Comparison of ENCODE assay signal across 12 cellular contexts in the genomic region with DNA sequence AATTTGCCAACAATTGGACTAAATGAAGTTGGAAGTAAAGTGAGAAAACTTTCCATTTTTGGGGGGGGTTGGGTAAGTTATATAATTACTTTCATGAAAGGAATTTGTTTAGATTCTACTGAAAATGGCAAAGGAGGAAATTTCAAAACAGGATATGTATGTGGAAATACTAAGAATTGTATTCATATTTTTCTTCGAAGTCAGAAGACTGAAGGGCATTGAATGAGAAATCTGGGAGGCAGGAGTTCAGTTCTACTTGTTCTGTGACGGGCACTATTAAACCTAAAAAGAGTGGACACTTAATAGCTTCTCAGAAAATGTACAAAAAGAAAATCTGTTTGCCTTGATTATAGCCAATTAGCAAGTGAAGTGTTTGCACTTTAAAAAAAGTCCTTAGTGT.
A peak's percentile ranks its signal among the peaks of the same experiment; 100 is the strongest.
DNase-seq lines count a peak whose midpoint lies in the region; TF ChIP-seq lines count a peak whose summit lies in the region.
"Had no signal": no experiment of that assay in that cellular context is flagged by ENCODE, and none has a peak within 500 bp of the region (broad histone marks: within the 10 kb centered on the region; RNA-seq: fewer than 3 reads in every experiment).

No MANE protein-coding gene starts in this region.

- H3K36me3 Mint-ChIP-seq in H9 (ENCODE audit: insufficient read depth in 1 of 3, low read depth in 3 of 3) (no peaks in the 10 kb centered on the region; a peak in 1 of 7 replicates), mesothelial cell of epicardium (no peaks in the 10 kb centered on the region)

- H3K9me3 ChIP-seq in H9 (ENCODE audit: control insufficient read depth, low read depth, low read length), result no peaks in the 10 kb centered on the region
- H3K9me3 ChIP-seq: psoas muscle had no signal

- CTCF ChIA-PET in BJ (lab: Yijun Ruan, JAX), result interaction anchor here (1.0 kb wide), 1 partner anchor 11 kb away, joined by 5 read pairs; no protein-coding TSS in a partner anchor

- no peaks in the 10 kb centered on the region for H3K79me1 ChIP-seq in H9 (ENCODE audit: insufficient read depth, low read depth, low read length, poor library complexity, severe bottlenecking)

- H3K23me2 ChIP-seq in H9 (ENCODE audit: insufficient read length, low read depth, low read length, poor library complexity, severe bottlenecking), result no peaks in the 10 kb centered on the region

- in situ Hi-C loops in brain microvascular endothelial cell (cut with HindIII; ENCODE audit: low pct_ligation_motif_present, low sequenced_read_pairs), result no loop called here

- H3K27me3 Mint-ChIP-seq in H9 (ENCODE audit: low read depth), result no peaks in the 10 kb centered on the region
- no peaks in the 10 kb centered on the region for H3K27me3 Mint-ChIP-seq in mesothelial cell of epicardium (ENCODE audit: low read depth)

- no peak overlapping the region for H2AK5ac ChIP-seq in H9 (ENCODE audit: insufficient read length, low read length)

- H4K91ac ChIP-seq in H9 (ENCODE audit: insufficient read length, low read depth, low read length), result no peak overlapping the region

- POLR2A ChIA-PET in BJ (lab: Charles Lee), result no interaction called here

- H3K27ac ChIP-seq in H9 (ENCODE audit: insufficient read length, low read depth, low read length) (no peak overlapping the region), brain microvascular endothelial cell (peak overlapping the region; percentile 32)
- H3K27ac ChIP-seq: cardiac muscle cell, psoas muscle had no signal

- no peaks in the 10 kb centered on the region for H4K20me1 ChIP-seq in H9 (ENCODE audit: control insufficient read depth, insufficient read depth, insufficient read length)

- TF ChIP-seq CTCF in BJ (IDR thresholded peaks at IDR 0.05; ENCODE audit: insufficient read depth, low read depth, low read length) (no peak), H9 (conservative IDR thresholded peaks at IDR 0.05) (no peak), brain microvascular endothelial cell (IDR thresholded peaks at IDR 0.05; ENCODE audit: low read depth, low read length, missing control alignments) (no peak), mesothelial cell of epicardium (IDR thresholded peaks at IDR 0.05; ENCODE audit: unreplicated experiment) (no peak)

- H3K4me2 ChIP-seq in H9 (ENCODE audit: insufficient read depth, insufficient read length, low read length), result no peak overlapping the region

- H4K5ac ChIP-seq in H9 (ENCODE audit: insufficient read length, low read depth, low read length), result no peak overlapping the region

- H3K27ac Mint-ChIP-seq in H9 (peak overlapping the region; percentile 13 to 97 (median 36); a peak in 4 of 7 replicates), mesothelial cell of epicardium (peak overlapping the region; percentile 71)

- H2BK5ac ChIP-seq in H9 (ENCODE audit: insufficient read length, low read length), result no peak overlapping the region

- H3K9ac ChIP-seq in H9 (ENCODE audit: extremely low read depth, insufficient read length, low read length), result no peak overlapping the region

- H2BK15ac ChIP-seq in H9 (ENCODE audit: low read depth, low read length), result no peak overlapping the region

- no peak overlapping the region for H3K4ac ChIP-seq in H9 (ENCODE audit: low read depth, low read length)

- no peaks in the 10 kb centered on the region for H3K27me3 ChIP-seq in BJ (ENCODE audit: control insufficient read depth, insufficient read depth, low read length)
- no peaks in the 10 kb centered on the region for H3K27me3 ChIP-seq in H9 (ENCODE audit: insufficient read depth, low read length)
- H3K27me3 ChIP-seq in brain microvascular endothelial cell (replicated peaks), result no peaks in the 10 kb centered on the region
- H3K27me3 ChIP-seq: cardiac muscle cell had no signal

- H3T11ph ChIP-seq in H9 (ENCODE audit: low read length), result no peak overlapping the region

- H3K23ac ChIP-seq in H9 (ENCODE audit: insufficient read length, low read depth, low read length), result no peak overlapping the region

- H3K14ac ChIP-seq in H9 (ENCODE audit: insufficient read depth, low read length), result no peak overlapping the region

- no peak overlapping the region for H2BK120ac ChIP-seq in H9 (ENCODE audit: low read depth, low read length, poor library complexity, severe bottlenecking)

- H3K4me3 Mint-ChIP-seq in H9 (no peak overlapping the region), mesothelial cell of epicardium (no peak overlapping the region)

- no peak overlapping the region for H4K8ac ChIP-seq in H9 (replicated peaks; ENCODE audit: insufficient read length, low read depth, low read length)

- no peak overlapping the region for H2AFZ ChIP-seq in H9 (ENCODE audit: low read length)

- H2BK12ac ChIP-seq in H9 (ENCODE audit: insufficient read length, low read depth, low read length), result no peak overlapping the region

- H3K9me3 Mint-ChIP-seq in H9 (no peaks in the 10 kb centered on the region), mesothelial cell of epicardium (no peaks in the 10 kb centered on the region)

- H3K56ac ChIP-seq in H9 (ENCODE audit: insufficient read length, low read depth, low read length), result no peak overlapping the region

- H3K79me2 ChIP-seq in H9 (ENCODE audit: insufficient read depth, low read length), result no peaks in the 10 kb centered on the region

- peak; percentile 37 for DNase-seq in BJ (ENCODE audit: low read depth)
- no peak for DNase-seq in H9
- no peak for DNase-seq in brain microvascular endothelial cell
- DNase-seq in mesothelial cell of epicardium (ENCODE audit: low spot score in 2 of 2, unreplicated experiment in 2 of 2), result no peak
- no peak for DNase-seq in HuH-7.5 (ENCODE audit: low spot score)
- DNase-seq in CD1c-positive myeloid dendritic cell (ENCODE audit: extremely low spot score), result no peak
- DNase-seq in stimulated activated CD4-positive, alpha-beta T cell treated with anti-CD3 and anti-CD28 coated beads, Interleukin-15, amount 100 ng/mL, for 24 hours, result no peak
- no peak for DNase-seq in NCI-H82 (lab: John Stamatoyannopoulos, UW)
- DNase-seq: head of caudate nucleus, psoas muscle had no signal

- H3K4me1 ChIP-seq in H9 (ENCODE audit: insufficient read depth, low read length), result no peaks in the 10 kb centered on the region; the same call in 1 of the 2 replicates

- no CpG with 5 or more reads among the region's 2 CpGs for WGBS in H9 (ENCODE audit: extremely low coverage, insufficient read length, low lambda C conversion rate)

- no peak overlapping the region for H2BK20ac ChIP-seq in H9 (ENCODE audit: low read depth, low read length, poor library complexity, severe bottlenecking)

- no peak overlapping the region for H3K18ac ChIP-seq in H9 (ENCODE audit: insufficient read length, low read depth, low read length)

- H3K36me3 ChIP-seq in BJ (ENCODE audit: control insufficient read depth, insufficient read depth, low read length) (no peaks in the 10 kb centered on the region), brain microvascular endothelial cell (replicated peaks) (no peaks in the 10 kb centered on the region)
- H3K36me3 ChIP-seq: cardiac muscle cell had no signal

- H3K4me1 Mint-ChIP-seq in H9 (peaks cover 20 to 40% of the 10 kb centered on the region in 2 experiments), mesothelial cell of epicardium (peaks cover 26% of the 10 kb centered on the region)

- no peak overlapping the region for H3K4me3 ChIP-seq in BJ (ENCODE audit: low read depth, low read length)
- H3K4me3 ChIP-seq in brain microvascular endothelial cell (ENCODE audit: low read depth, low read length), result no peak overlapping the region
- H3K4me3 ChIP-seq: cardiac muscle cell, K562, psoas muscle had no signal
